Comparison of ENCODE assay signal across 15 cellular contexts in genomic region chr1:228334954-228335353, GRCh38.
"Had no signal": no experiment of that assay in that cellular context is flagged by ENCODE, and none has a peak within 500 bp of the region (broad histone marks: within the 10 kb centered on the region; RNA-seq: fewer than 3 reads in every experiment).

No MANE protein-coding gene starts in this region.

- H3K9me3 ChIP-seq: ascending aorta, breast epithelium, left lung, neutrophil, tibial nerve had no signal

- H3K4me1 Mint-ChIP-seq: naive thymus-derived CD4-positive, alpha-beta T cell had no signal

- H3K4me1 ChIP-seq: ascending aorta, breast epithelium, left lung, tibial nerve had no signal

- H3K79me2 ChIP-seq: hepatocyte had no signal

- H3K27ac ChIP-seq: ascending aorta, breast epithelium, hepatocyte, left lung, neutrophil, tibial nerve, VCaP had no signal

- ATAC-seq: effector memory CD8-positive, alpha-beta T cell; left lung; naive thymus-derived CD4-positive, alpha-beta T cell; stimulated activated naive CD8-positive, alpha-beta T cell treated with anti-CD3 and anti-CD28 coated beads, Interleukin-15, Interleukin-2, amounts not matched to agents 100 U/mL and 50 U/mL, for 24 hours had no signal

- H3K9me3 Mint-ChIP-seq: activated CD4-positive, alpha-beta memory T cell treated with anti-CD3 and anti-CD28 coated beads for 36 hours; activated naive CD4-positive, alpha-beta T cell treated with anti-CD3 and anti-CD28 coated beads for 36 hours; activated T-helper 2 cell treated with anti-CD3 and anti-CD28 coated beads, Interferon-gamma antibody, Interleukin-2, Interleukin-4, amounts not matched to agents 10 μg/mL and 5 μg/mL and 100 μg/mL, durations not matched to agents 14 hours and 24 hours and 36 hours; effector memory CD8-positive, alpha-beta T cell; naive thymus-derived CD4-positive, alpha-beta T cell had no signal

- H3K36me3 ChIP-seq: ascending aorta, breast epithelium, neutrophil had no signal

- H3K4me3 Mint-ChIP-seq: activated CD4-positive, alpha-beta memory T cell treated with anti-CD3 and anti-CD28 coated beads for 36 hours; activated naive CD4-positive, alpha-beta T cell treated with anti-CD3 and anti-CD28 coated beads for 36 hours; effector memory CD8-positive, alpha-beta T cell; naive thymus-derived CD4-positive, alpha-beta T cell had no signal

- H2AFZ ChIP-seq: hepatocyte had no signal

- H3K27me3 Mint-ChIP-seq: activated CD4-positive, alpha-beta memory T cell treated with anti-CD3 and anti-CD28 coated beads for 36 hours; effector memory CD8-positive, alpha-beta T cell; naive thymus-derived CD4-positive, alpha-beta T cell had no signal

- H3K4me2 ChIP-seq: hepatocyte had no signal

- H3K4me3 ChIP-seq: ascending aorta, breast epithelium, hepatocyte, left lung, tibial nerve had no signal

- H3K27ac Mint-ChIP-seq: activated CD4-positive, alpha-beta memory T cell treated with anti-CD3 and anti-CD28 coated beads for 36 hours; activated naive CD4-positive, alpha-beta T cell treated with anti-CD3 and anti-CD28 coated beads for 36 hours; activated T-helper 2 cell treated with anti-CD3 and anti-CD28 coated beads, Interferon-gamma antibody, Interleukin-2, Interleukin-4, amounts not matched to agents 10 μg/mL and 5 μg/mL and 100 μg/mL, durations not matched to agents 14 hours and 24 hours and 36 hours; effector memory CD8-positive, alpha-beta T cell; naive thymus-derived CD4-positive, alpha-beta T cell had no signal

- DNase-seq: activated CD4-positive, alpha-beta memory T cell treated with anti-CD3 and anti-CD28 coated beads for 36 hours; dermis blood vessel endothelial cell; effector memory CD8-positive, alpha-beta T cell; mesenchymal stem cell; naive thymus-derived CD4-positive, alpha-beta T cell; stimulated activated naive CD8-positive, alpha-beta T cell treated with anti-CD3 and anti-CD28 coated beads, Interleukin-15, Interleukin-2, amounts not matched to agents 100 U/mL and 50 U/mL, for 24 hours had no signal

- H3K27me3 ChIP-seq: ascending aorta, breast epithelium, hepatocyte, left lung, neutrophil, tibial nerve had no signal

- H3K36me3 Mint-ChIP-seq: activated CD4-positive, alpha-beta memory T cell treated with anti-CD3 and anti-CD28 coated beads for 36 hours had no signal
